Comparison of ENCODE assay signal across 21 cellular contexts in the genomic region with DNA sequence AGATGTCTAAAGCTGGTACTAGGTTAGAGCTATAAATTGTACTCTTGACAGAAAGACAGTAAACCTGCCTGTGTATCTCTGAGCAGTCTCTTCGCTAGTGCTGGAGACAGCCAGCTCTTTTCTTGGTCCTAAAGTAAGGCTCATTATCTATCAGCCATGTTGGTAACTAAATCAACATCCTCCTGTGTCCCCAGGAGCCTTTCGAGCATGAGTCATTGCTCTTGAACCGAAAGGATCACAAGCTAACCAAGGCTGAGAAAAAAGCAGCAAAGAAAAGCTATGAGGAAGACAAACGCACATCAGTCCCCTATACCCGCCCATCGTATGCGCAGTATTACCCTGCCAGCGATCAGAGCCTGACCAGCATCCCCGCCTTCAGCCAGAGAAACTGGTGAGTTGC. TPM values are rescaled to one million over a fixed set of nuclear protein-coding genes. Genes with fewer than 3 reads are reported as not detected.
DNase-seq lines count a peak whose midpoint lies in the region; ATAC-seq and TF ChIP-seq lines count a peak whose summit lies in the region.
"Had no signal": no experiment of that assay in that cellular context is flagged by ENCODE, and none has a peak within 500 bp of the region (broad histone marks: within the 10 kb centered on the region; RNA-seq: fewer than 3 reads in every experiment).

No MANE protein-coding gene starts in this region.

- no TSS peak for BruUV-seq in Caco-2 (replicated peaks; lab: Mats Ljungman, UMichigan)

- DNase-seq in DMS53 (lab: John Stamatoyannopoulos, UW) (peak; percentile 0), DMS53 treated with DMSO at 0.1 percent for 48 hours (lab: John Stamatoyannopoulos, UW; ENCODE audit: unreplicated experiment) (no peak), astrocyte of the spinal cord (ENCODE audit: low read depth, low spot score) (peak; percentile 53), hepatic stellate cell (ENCODE audit: low spot score) (peak; percentile 27), NCI-H1048 (lab: John Stamatoyannopoulos, UW) (no peak), Caco-2 (no peak)
- no peak for DNase-seq in stimulated activated CD4-positive, alpha-beta T cell treated with anti-CD3 and anti-CD28 coated beads, Interleukin-4, amount 100 ng/mL, for 4 hours
- DNase-seq: DND-41, GDM1, KG1, NCI-H1092 treated with DMSO at 0.1 percent for 48 hours, NCI-H146, NCI-H2029, NCI-H226, NCI-H524, NCI-H82, SIG-M5, SK-N-SH had no signal

- no peak overlapping the region for H3K27ac Mint-ChIP-seq in Caco-2 (ENCODE audit: unreplicated experiment)
- H3K27ac Mint-ChIP-seq: B cell had no signal

- H3K36me3 Mint-ChIP-seq in Caco-2 (ENCODE audit: insufficient read depth, unreplicated experiment), result peaks cover 93% of the 10 kb centered on the region

- no peaks in the 10 kb centered on the region for H3K27me3 Mint-ChIP-seq in Caco-2 (ENCODE audit: insufficient read depth, unreplicated experiment)
- H3K27me3 Mint-ChIP-seq: B cell had no signal

- no peak for ATAC-seq in HG03139 (IDR thresholded peaks at IDR 0.05; ENCODE audit: unreplicated experiment)
- ATAC-seq: Panc1 had no signal

- H3K4me3 ChIP-seq in astrocyte of the spinal cord (ENCODE audit: low read depth, low read length) (no peak overlapping the region), Caco-2 (ENCODE audit: low read depth, low read length) (no peak overlapping the region)

- CTCF ChIA-PET in Caco-2 (lab: Charles Lee), result interaction anchor here (1.1 kb wide), 1 partner anchor 145 kb away, joined by 3 read pairs; no protein-coding TSS in a partner anchor

- intact Hi-C loops in Caco-2 (cut with micrococcal nuclease; ENCODE audit: unreplicated experiment), result no loop called here

- in situ Hi-C loops in astrocyte of the spinal cord (cut with HindIII; ENCODE audit: low sequenced_read_pairs), result no loop called here

- no peak overlapping the region for H3K4me3 Mint-ChIP-seq in Caco-2 (ENCODE audit: unreplicated experiment)
- H3K4me3 Mint-ChIP-seq: B cell had no signal

- H3K9me3 ChIP-seq in Caco-2, result no peaks in the 10 kb centered on the region
- H3K9me3 ChIP-seq: SK-N-SH had no signal

- POLR2A ChIA-PET in Caco-2 (lab: Charles Lee), result no interaction called here

- H3K4me1 ChIP-seq in Caco-2, result no peaks in the 10 kb centered on the region

- H3K9me3 Mint-ChIP-seq in Caco-2 (ENCODE audit: unreplicated experiment), result peaks cover 9% of the 10 kb centered on the region

- peaks cover 4% of the 10 kb centered on the region; the same call in 1 of the 2 replicates for H3K36me3 ChIP-seq in Caco-2 (ENCODE audit: control insufficient read depth, insufficient read depth, low read length)

- TF ChIP-seq CTCF in astrocyte of the spinal cord (IDR thresholded peaks at IDR 0.05; ENCODE audit: low read depth, low read length) (no peak), Caco-2 (IDR thresholded peaks at IDR 0.05; ENCODE audit: insufficient read depth in 1 of 2, low read depth in 1 of 2, low read length in 1 of 2, severe bottlenecking in 1 of 2, unreplicated experiment in 1 of 2) (no peak)

- H3K27me3 ChIP-seq in Caco-2 (replicated peaks; ENCODE audit: control insufficient read depth, insufficient read depth, low read length), result no peaks in the 10 kb centered on the region

- H3K4me1 Mint-ChIP-seq in Caco-2 (ENCODE audit: low read depth, unreplicated experiment), result no peaks in the 10 kb centered on the region
- H3K4me1 Mint-ChIP-seq: B cell had no signal

RNA-seq across cellular contexts. Expression of a gene that starts 25.0 kb away (rescaled TPM):
- 32.4 and 37.9 TPM in 2 replicates for total RNA-seq in Caco-2 (2022)

Comparison
In these comparisons a context has a peak if more than half of its experiments do, and no peak if none do; other contexts are left out.
1. DNase-seq: peak in DMS53 (single experiment), astrocyte of the spinal cord (single experiment) and hepatic stellate cell (single experiment); none in DMS53 treated with DMSO at 0.1 percent for 48 hours (single experiment), stimulated activated CD4-positive, alpha-beta T cell treated with anti-CD3 and anti-CD28 coated beads, Interleukin-4, amount 100 ng/mL, for 4 hours (0 of 2), NCI-H1048 (single experiment) and Caco-2 (0 of 2).